Comparison of ENCODE assay signal across 1 cellular context in genomic region chr10:5592070-5592469, GRCh38.
TF ChIP-seq lines count a peak whose summit lies in the region.

No MANE protein-coding gene starts in this region.

TF ChIP-seq in K562, 482 proteins besides CTCF, POLR2A, EP300 and RAD21 (continued from another document):
- TF ChIP-seq ZNF318 (IDR thresholded peaks at IDR 0.05; ENCODE audit: borderline replicate concordance in 1 of 2, low read depth in 1 of 2), result no peak
TF ChIP-seq in K562: peak in this region for 1.
